8 cellular contexts compared by ENCODE assay signal in the genomic region with DNA sequence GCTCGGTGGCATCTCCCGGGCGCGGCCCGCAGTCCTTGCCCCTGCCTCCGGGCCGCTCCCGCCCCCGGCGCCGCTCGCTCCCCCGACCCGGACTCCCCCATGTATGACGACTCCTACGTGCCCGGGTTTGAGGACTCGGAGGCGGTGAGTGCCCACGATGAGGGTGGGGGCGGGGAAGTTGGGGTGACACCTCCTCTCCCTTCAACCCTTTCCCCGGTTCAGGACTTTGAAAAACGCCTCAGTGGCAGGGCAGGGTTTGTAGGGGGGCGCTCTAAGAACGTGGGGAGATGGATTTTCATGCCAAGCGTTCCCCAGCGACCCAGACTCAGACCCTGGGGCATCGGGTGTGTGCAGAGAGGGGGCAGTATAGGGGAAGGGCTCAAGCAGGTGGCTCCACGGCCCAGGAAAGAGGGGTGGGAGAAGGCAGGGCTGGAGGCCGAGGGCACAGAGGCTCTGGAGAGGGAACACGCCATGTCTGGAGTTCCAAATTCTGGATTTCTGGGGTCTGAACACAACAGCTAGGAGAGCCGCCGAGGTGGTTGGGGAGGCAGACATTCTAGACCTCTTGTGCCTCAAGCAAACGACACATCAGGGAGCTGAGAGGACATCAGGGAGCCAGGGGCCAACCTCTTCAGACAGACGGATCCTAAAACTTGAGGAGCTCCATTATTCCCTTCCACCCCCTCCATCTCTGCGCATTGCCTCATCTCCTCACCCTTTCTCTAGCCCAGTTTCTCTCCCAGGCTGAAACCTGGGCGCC. TPM values are rescaled to one million over a fixed set of nuclear protein-coding genes. Genes with fewer than 3 reads are reported as not detected.
DNase-seq lines count a peak whose midpoint lies in the region; ATAC-seq and TF ChIP-seq lines count a peak whose summit lies in the region.

No MANE protein-coding gene starts in this region.

- H3K4me3 ChIP-seq in HUES48 (ENCODE audit: low read depth, low read length) = peak overlapping the region; percentile 67

- H3K27me3 Mint-ChIP-seq in immature natural killer cell (ENCODE audit: low read depth in 3 of 3) = peaks cover 3 to 13% (median 4%) of the 10 kb centered on the region in 3 donors

- no peaks in the 10 kb centered on the region for H3K36me3 Mint-ChIP-seq in immature natural killer cell

- peak overlapping the region; percentile 81 to 86 (median 85) for H3K4me3 Mint-ChIP-seq in immature natural killer cell

- H3K36me3 ChIP-seq in HUES48 (ENCODE audit: control insufficient read depth, insufficient read depth, low read length) = no peaks in the 10 kb centered on the region

- H3K27ac Mint-ChIP-seq in immature natural killer cell = peak overlapping the region in 3 of 6 donors; percentile 22 to 70 (median 69)

- H3K9me3 ChIP-seq in HUES48 (ENCODE audit: control insufficient read depth, insufficient read depth, low read length) = no peaks in the 10 kb centered on the region

- H3K27ac ChIP-seq in C4-2B (peak overlapping the region; percentile 43; the same call in 1 of the 2 replicates), HUES48 (ENCODE audit: low read depth, low read length) (peak overlapping the region; percentile 56)

- H3K9ac ChIP-seq in HUES48 (ENCODE audit: low read depth, low read length) = no peak overlapping the region

- H3K27me3 ChIP-seq in HUES48 (ENCODE audit: control insufficient read depth, insufficient read depth, low read length) = peaks cover 38% of the 10 kb centered on the region

- H3K9me3 Mint-ChIP-seq in immature natural killer cell = no peaks in the 10 kb centered on the region

- peaks cover 31 to 34% of the 10 kb centered on the region in 2 donors for H3K4me1 Mint-ChIP-seq in immature natural killer cell

- ATAC-seq in HG03097 (IDR thresholded peaks at IDR 0.05; ENCODE audit: low FRiP score, unreplicated experiment) = no peak
- no peak for ATAC-seq in GM21529 (IDR thresholded peaks at IDR 0.05; ENCODE audit: unreplicated experiment)

- peak; percentile 29 for DNase-seq in activated effector memory CD4-positive, alpha-beta T cell treated with Interleukin-2 at 50 U/mL for 16 hours
- DNase-seq in immature natural killer cell (peak; percentile 18 to 37 (median 26)), HT-29 (ENCODE audit: low spot score) (no peak)
- DNase-seq in stimulated activated CD8-positive, alpha-beta memory T cell treated with anti-CD3 and anti-CD28 coated beads, Interleukin-4, amount 100 ng/mL, for 48 hours = peak; percentile 37

- H3K4me1 ChIP-seq in HUES48 (ENCODE audit: control insufficient read depth, insufficient read depth, low read length) = peaks cover 13% of the 10 kb centered on the region

- TF ChIP-seq CTCF in C4-2B (conservative IDR thresholded peaks at IDR 0.05) = no peak

RNA-seq across cellular contexts. Expression of gene CACNB3, which starts 0.7 kb away (rescaled TPM):
- 1 to 10 TPM in 2 of 3 donors, under 1 TPM in 1; 0.66 to 2.1 (median 1.4) TPM for polyA plus RNA-seq in immature natural killer cell
- 19.8 and 22.4 TPM in 2 replicates for total RNA-seq in HT-29 (2014; rRNA removed; shearing (Covaris generic))

RNA-seq across cellular contexts. Expression of gene ADCY6, which starts 30.1 kb away (rescaled TPM):
- polyA plus RNA-seq in immature natural killer cell = not detected
- 46.3 and 47.4 TPM in 2 replicates for total RNA-seq in HT-29 (2014; rRNA removed; shearing (Covaris generic))

RNA-seq across cellular contexts. Expression of gene DDX23, which starts 33.0 kb away (rescaled TPM):
- polyA plus RNA-seq in immature natural killer cell = 10 to 100 TPM; 27.7 to 76.6 (median 37.7) TPM
- total RNA-seq in HT-29 (2014; rRNA removed; shearing (Covaris generic)) = 103 and 104 TPM in 2 replicates

RNA-seq across cellular contexts. Expression of gene RND1, which starts 46.7 kb away (rescaled TPM):
- 1 to 10 TPM in 1 of 3 donors, under 1 TPM in 1, not detected in 1; 0.63 to 1.7 TPM for polyA plus RNA-seq in immature natural killer cell
- 8.7 and 9.8 TPM in 2 replicates for total RNA-seq in HT-29 (2014; rRNA removed; shearing (Covaris generic))
